Comparison of ENCODE assay signal across 20 cellular contexts in genomic region chr12:10529603-10530002, GRCh38. TPM values are rescaled to one million over a fixed set of nuclear protein-coding genes. Genes with fewer than 3 reads are reported as not detected.
"Had no signal": no experiment of that assay in that cellular context is flagged by ENCODE, and none has a peak within 500 bp of the region (broad histone marks: within the 10 kb centered on the region; RNA-seq: fewer than 3 reads in every experiment).

No MANE protein-coding gene starts in this region.

- H3K27me3 ChIP-seq: dorsolateral prefrontal cortex, esophagus muscularis mucosa, gastroesophageal sphincter, hepatocyte, left lung had no signal

- H3K79me2 ChIP-seq: hepatocyte had no signal

- H3K4me3 Mint-ChIP-seq: dendritic cell treated with granulocyte-macrophage colony-stimulating factor and Interleukin-4, amounts not matched to agents 40 ng/mL and 50 ng/mL, for 4 days; immature natural killer cell; mesothelial cell of epicardium had no signal

- ATAC-seq: foreskin keratinocyte, gastroesophageal sphincter, heart left ventricle, left lung, left ventricle myocardium superior, lower lobe of right lung had no signal

- H3K4me1 ChIP-seq: esophagus muscularis mucosa, foreskin keratinocyte, gastroesophageal sphincter, heart left ventricle, left lung, lower lobe of right lung had no signal

- H3K4me1 Mint-ChIP-seq: immature natural killer cell, mesothelial cell of epicardium had no signal

- H3K9me3 Mint-ChIP-seq: immature natural killer cell had no signal

- H3K4me3 ChIP-seq: dorsolateral prefrontal cortex, esophagus muscularis mucosa, gastroesophageal sphincter, heart left ventricle, hepatocyte, left lung, lower lobe of right lung had no signal

- DNase-seq: cortex of kidney; dorsolateral prefrontal cortex; effector CD4-positive, alpha-beta T cell; effector memory CD4-positive, alpha-beta T cell; foreskin keratinocyte; heart left ventricle; hypothalamus; immature natural killer cell; islet precursor cell; kidney; kidney glomerular epithelial cell; left lung; left ventricle myocardium superior; lower lobe of right lung; mesenchymal stem cell had no signal

- H2AFZ ChIP-seq: hepatocyte had no signal

- H3K27me3 Mint-ChIP-seq: dendritic cell treated with granulocyte-macrophage colony-stimulating factor and Interleukin-4, amounts not matched to agents 40 ng/mL and 50 ng/mL, for 4 days had no signal

- H3K27ac ChIP-seq: dorsolateral prefrontal cortex, esophagus muscularis mucosa, foreskin keratinocyte, gastroesophageal sphincter, heart left ventricle, hepatocyte, left lung, lower lobe of right lung had no signal

- H3K36me3 ChIP-seq: esophagus muscularis mucosa, gastroesophageal sphincter, heart left ventricle, left lung, lower lobe of right lung had no signal

- H3K9me3 ChIP-seq: esophagus muscularis mucosa, gastroesophageal sphincter, heart left ventricle, left lung, lower lobe of right lung had no signal

- H3K27ac Mint-ChIP-seq: dendritic cell treated with granulocyte-macrophage colony-stimulating factor and Interleukin-4, amounts not matched to agents 40 ng/mL and 50 ng/mL, for 4 days; immature natural killer cell; mesothelial cell of epicardium had no signal

- H3K36me3 Mint-ChIP-seq: immature natural killer cell, mesothelial cell of epicardium had no signal

- H3K4me2 ChIP-seq: hepatocyte had no signal

RNA-seq across cellular contexts. Expression of gene EIF2S3B, which starts 23.9 kb away (rescaled TPM):
- total RNA-seq: left ventricle myocardium superior had no signal
